ENCODE assay signal across 25 cellular contexts in genomic region chr5:160445132-160445531, GRCh38. TPM values are rescaled to one million over a fixed set of nuclear protein-coding genes. Genes with fewer than 3 reads are reported as not detected.
DNase-seq lines count a peak whose midpoint lies in the region; ATAC-seq, FAIRE-seq and TF ChIP-seq lines count a peak whose summit lies in the region.
"Had no signal": no experiment of that assay in that cellular context is flagged by ENCODE, and none has a peak within 500 bp of the region (broad histone marks: within the 10 kb centered on the region; RNA-seq: fewer than 3 reads in every experiment).

No MANE protein-coding gene starts in this region.

- H3K27me3 Mint-ChIP-seq in stimulated activated naive CD8-positive, alpha-beta T cell treated with anti-CD3 and anti-CD28 coated beads, Interleukin-15, amount 100 ng/mL, for 72 hours: no peaks in the 10 kb centered on the region
- H3K27me3 Mint-ChIP-seq: activated B cell treated with CpG ODN at 0.5 μM for 24 hours; activated CD4-positive, alpha-beta memory T cell treated with anti-CD3 and anti-CD28 coated beads for 36 hours; B cell had no signal

- peaks cover 74% of the 10 kb centered on the region for H3K4me1 Mint-ChIP-seq in stimulated activated naive CD8-positive, alpha-beta T cell treated with anti-CD3 and anti-CD28 coated beads, Interleukin-15, amount 100 ng/mL, for 72 hours

- H3K27ac Mint-ChIP-seq in stimulated activated naive CD8-positive, alpha-beta T cell treated with anti-CD3 and anti-CD28 coated beads, Interleukin-15, amount 100 ng/mL, for 72 hours: no peak overlapping the region
- H3K27ac Mint-ChIP-seq: activated B cell treated with CpG ODN at 0.5 μM for 24 hours; activated CD4-positive, alpha-beta memory T cell treated with anti-CD3 and anti-CD28 coated beads for 36 hours; B cell; mesothelial cell of epicardium; natural killer cell had no signal

- DNase-seq in GM12891 (ENCODE audit: insufficient read length, low spot score) (no peak), NCI-H2227 (lab: John Stamatoyannopoulos, UW; ENCODE audit: unreplicated experiment) (no peak), GM19238 (ENCODE audit: insufficient read length, low spot score) (no peak)
- no peak for DNase-seq in stimulated activated naive CD8-positive, alpha-beta T cell treated with anti-CD3 and anti-CD28 coated beads, Interleukin-15, amount 100 ng/mL, for 72 hours
- DNase-seq: activated B cell treated with CpG ODN at 0.5 μM for 24 hours; activated CD4-positive, alpha-beta memory T cell treated with anti-CD3 and anti-CD28 coated beads for 36 hours; activated effector memory CD4-positive, alpha-beta T cell treated with anti-CD3 and anti-CD28 coated beads, Interleukin-2, amount 50 U/mL, for 16 hours; central memory CD4-positive, alpha-beta T cell; left ventricle myocardium superior; natural killer cell; NCI-H1436; NCI-H2107; retina; small intestine; stimulated activated CD4-positive, alpha-beta T cell treated with anti-CD3 and anti-CD28 coated beads, Interleukin-2, amount 100 ng/mL, for 24 hours had no signal

- no peaks in the 10 kb centered on the region for H3K9me3 Mint-ChIP-seq in stimulated activated naive CD8-positive, alpha-beta T cell treated with anti-CD3 and anti-CD28 coated beads, Interleukin-15, amount 100 ng/mL, for 72 hours
- H3K9me3 Mint-ChIP-seq: activated B cell treated with CpG ODN at 0.5 μM for 24 hours; activated CD4-positive, alpha-beta memory T cell treated with anti-CD3 and anti-CD28 coated beads for 36 hours; natural killer cell had no signal

- H3K4me3 Mint-ChIP-seq in stimulated activated naive CD8-positive, alpha-beta T cell treated with anti-CD3 and anti-CD28 coated beads, Interleukin-15, amount 100 ng/mL, for 72 hours: no peak overlapping the region
- H3K4me3 Mint-ChIP-seq: activated B cell treated with CpG ODN at 0.5 μM for 24 hours; activated CD4-positive, alpha-beta memory T cell treated with anti-CD3 and anti-CD28 coated beads for 36 hours; B cell; mesothelial cell of epicardium; natural killer cell had no signal

- ATAC-seq in GM18909 (IDR thresholded peaks at IDR 0.05; ENCODE audit: poor library complexity, unreplicated experiment): peak; percentile 49
- ATAC-seq in HG02759 (IDR thresholded peaks at IDR 0.05; ENCODE audit: unreplicated experiment): peak; percentile 33
- peak; percentile 41 for ATAC-seq in HG03342 (IDR thresholded peaks at IDR 0.05; ENCODE audit: unreplicated experiment)
- no peak for ATAC-seq in stimulated activated naive CD8-positive, alpha-beta T cell treated with anti-CD3 and anti-CD28 coated beads, Interleukin-15, amount 100 ng/mL, for 72 hours
- no peak for ATAC-seq in SK-N-SH treated with all-trans-retinoic acid at 6 μM for 48 hours
- ATAC-seq: left ventricle myocardium superior, natural killer cell had no signal

- TF ChIP-seq POLR2A in GM12891 (IDR thresholded peaks at IDR 0.05; ENCODE audit: low read depth, low read length): no peak

- peak; percentile 78 for FAIRE-seq in GM12891 (lab: Jason Lieb, UNC)
- FAIRE-seq: A204.1, endothelial cell of umbilical vein, HTR-8/SVneo, islet of Langerhans, small intestine had no signal

TF ChIP-seq in GM12891, 5 proteins besides CTCF, POLR2A, EP300 and RAD21:
- no peak for TF ChIP-seq POLR2AphosphoS5 (IDR thresholded peaks at IDR 0.05; ENCODE audit: low read depth, low read length)
- no peak for TF ChIP-seq TAF1 (IDR thresholded peaks at IDR 0.05; ENCODE audit: low read depth, low read length)
- TF ChIP-seq PAX5 (IDR thresholded peaks at IDR 0.05; ENCODE audit: insufficient read depth, low read length, severe bottlenecking): no peak
- no peak for TF ChIP-seq POU2F2 (IDR thresholded peaks at IDR 0.05; ENCODE audit: low read depth, low read length)

TF ChIP-seq in SK-N-SH treated with all-trans-retinoic acid at 6 μM for 48 hours, 23 proteins besides CTCF, POLR2A, EP300 and RAD21:
- TF ChIP-seq TOX (CRISPR knock-in tag; IDR thresholded peaks at IDR 0.05; ENCODE audit: borderline replicate concordance) (no peak), ARNTL (CRISPR knock-in tag; IDR thresholded peaks at IDR 0.05; ENCODE audit: borderline replicate concordance, low read depth) (no peak), OSR1 (CRISPR knock-in tag; IDR thresholded peaks at IDR 0.05) (no peak), ZFP3 (CRISPR knock-in tag; IDR thresholded peaks at IDR 0.05) (no peak), ISL1 (CRISPR knock-in tag; IDR thresholded peaks at IDR 0.05) (no peak)

RNA-seq across cellular contexts. Expression of gene PTTG1, which starts 23.5 kb away (rescaled TPM):
- 176 TPM for polyA plus RNA-seq in GM12891 (2012; ENCODE audit: low read depth, missing spikeins)

RNA-seq across cellular contexts. Expression of gene SLU7, which starts 26.3 kb away (rescaled TPM):
- 57.3 TPM for polyA plus RNA-seq in GM12891 (2012; ENCODE audit: low read depth, missing spikeins)

RNA-seq across cellular contexts. Expression of gene FAM200C, which starts 45.3 kb away (rescaled TPM):
- 1.0 TPM for polyA plus RNA-seq in GM12891 (2012; ENCODE audit: low read depth, missing spikeins)

Comparison
In these comparisons a context has a peak if more than half of its experiments do, and no peak if none do; other contexts are left out.
1. ATAC-seq: peak in GM18909 (single experiment), HG02759 (single experiment) and HG03342 (single experiment); none in stimulated activated naive CD8-positive, alpha-beta T cell treated with anti-CD3 and anti-CD28 coated beads, Interleukin-15, amount 100 ng/mL, for 72 hours (single experiment) and SK-N-SH treated with all-trans-retinoic acid at 6 μM for 48 hours (single experiment).